Comparison of ENCODE assay signal across 21 cellular contexts in genomic region chr1:1243807-1244191, GRCh38. TPM values are rescaled to one million over a fixed set of nuclear protein-coding genes. Genes with fewer than 3 reads are reported as not detected.
DNase-seq lines count a peak whose midpoint lies in the region; ATAC-seq and TF ChIP-seq lines count a peak whose summit lies in the region.
"Had no signal": no experiment of that assay in that cellular context is flagged by ENCODE, and none has a peak within 500 bp of the region (broad histone marks: within the 10 kb centered on the region; RNA-seq: fewer than 3 reads in every experiment).

No MANE protein-coding gene starts in this region.

- H3K4me2 ChIP-seq in hepatocyte, result peak overlapping the region; percentile 65

- intact Hi-C loops in heart left ventricle (cut with DNase I) (loop anchor here in 1 of 10 donors (2.0 kb wide), 1 partner anchor 119 kb away; no protein-coding TSS in a partner anchor), Right ventricle myocardium superior (cut with DNase I) (no loop called here)

- H3K4me1 ChIP-seq in heart left ventricle, result peaks cover 0 to 27% (median 0%) of the 10 kb centered on the region in 12 donors
- H3K4me1 ChIP-seq in hepatocyte (ENCODE audit: insufficient read depth), result peaks cover 3% of the 10 kb centered on the region
- H3K4me1 ChIP-seq: lower lobe of right lung had no signal

- TF ChIP-seq CTCF in heart left ventricle (IDR thresholded peaks at IDR 0.05) (no peak), hepatocyte (IDR thresholded peaks at IDR 0.05; ENCODE audit: poor library complexity) (no peak), retinal pigment epithelial cell (conservative IDR thresholded peaks at IDR 0.05; ENCODE audit: low read depth, low read length) (no peak)

- WGBS in heart left ventricle, 4 donors, result 44 to 66% (median 53%) methylated on average over 6 to 23 of the region's 23 CpGs
- WGBS in hepatocyte (ENCODE audit: low lambda C conversion rate, missing lambda C conversion rate), result 63% methylated on average over 23 of the region's 23 CpGs

- H4K20me1 ChIP-seq in hepatocyte (ENCODE audit: insufficient read depth, poor library complexity, severe bottlenecking), result no peaks in the 10 kb centered on the region

- H3K36me3 ChIP-seq in heart left ventricle (no peaks in the 10 kb centered on the region), hepatocyte (replicated peaks; ENCODE audit: insufficient read depth, low read depth) (no peaks in the 10 kb centered on the region)
- H3K36me3 ChIP-seq: lower lobe of right lung had no signal

- no peaks in the 10 kb centered on the region for H3K79me2 ChIP-seq in hepatocyte

- H3K9me3 ChIP-seq in heart left ventricle, result no peaks in the 10 kb centered on the region
- no peaks in the 10 kb centered on the region for H3K9me3 ChIP-seq in hepatocyte (ENCODE audit: low read depth)
- H3K9me3 ChIP-seq: Caco-2, lower lobe of right lung had no signal

- peaks cover 15 to 64% (median 31%) of the 10 kb centered on the region in 9 donors for H3K27me3 ChIP-seq in heart left ventricle
- H3K27me3 ChIP-seq in hepatocyte, result peaks cover 24% of the 10 kb centered on the region

- TF ChIP-seq POLR2A in heart left ventricle (IDR thresholded peaks at IDR 0.05), result no peak

- no peaks in the 10 kb centered on the region for H3K9me2 ChIP-seq in hepatocyte (replicated peaks; ENCODE audit: insufficient read depth)

- no peak for DNase-seq in heart left ventricle
- DNase-seq in Right ventricle myocardium superior, result no peak
- DNase-seq in hepatocyte (ENCODE audit: low spot score), result no peak
- no peak for DNase-seq in retinal pigment epithelial cell (ENCODE audit: low read depth)
- DNase-seq in OCI-M1 (lab: John Stamatoyannopoulos, UW), result no peak
- DNase-seq: activated B cell treated with CpG ODN at 0.5 μM for 24 hours; activated CD4-positive, alpha-beta T cell treated with anti-CD3 and anti-CD28 coated beads, Interleukin-2, amount 50 U/mL, for 48 hours; activated naive CD4-positive, alpha-beta T cell; activated T-cell treated with anti-CD3 and anti-CD28 coated beads for 4 hours; hippocampal formation; lower lobe of right lung; NCI-H1092 treated with DMSO at 0.1 percent for 48 hours; NCI-H2029; NCI-H226; NCI-H82; occipital lobe; PC-3; stimulated activated CD4-positive, alpha-beta T cell treated with anti-CD3 and anti-CD28 coated beads, Interleukin-15, amount 100 ng/mL, for 24 hours; substantia nigra had no signal

- H2AFZ ChIP-seq in hepatocyte, result no peak overlapping the region

- H3K4me3 ChIP-seq in heart left ventricle (peak overlapping the region in 11 of 12 donors; percentile 6 to 55 (median 38)), hepatocyte (no peak overlapping the region), retinal pigment epithelial cell (ENCODE audit: low read length) (peak overlapping the region; percentile 3)
- H3K4me3 ChIP-seq: lower lobe of right lung had no signal

- peak overlapping the region in 5 of 12 donors; percentile 13 to 57 (median 19) for H3K27ac ChIP-seq in heart left ventricle
- H3K27ac ChIP-seq in hepatocyte, result no peak overlapping the region
- H3K27ac ChIP-seq: lower lobe of right lung had no signal

- peak in 1 of 4 donors; percentile 37 for ATAC-seq in heart left ventricle
- ATAC-seq in Right ventricle myocardium superior (ENCODE audit: poor library complexity), result no peak
- ATAC-seq in HG02610 (IDR thresholded peaks at IDR 0.05; ENCODE audit: unreplicated experiment), result no peak
- ATAC-seq: lower lobe of right lung, PC-3 had no signal

RNA-seq across cellular contexts. Expression of gene C1QTNF12, which starts 2.7 kb away (rescaled TPM):
- total RNA-seq in heart left ventricle (1 to 10 TPM in 2 of 9 donors, under 1 TPM in 5, not detected in 2; 0.72 to 3.5 (median 0.85) TPM), Right ventricle myocardium superior (0.51 TPM), hepatocyte (3.8 and 4.1 TPM in 2 replicates)
- polyA plus RNA-seq in heart left ventricle (under 1 TPM; 0.84 to 0.93 TPM), hepatocyte (5.2 and 6.6 TPM in 2 replicates)
- total RNA-seq: occipital lobe had no signal

RNA-seq across cellular contexts. Expression of gene B3GALT6, which starts 11.8 kb away (rescaled TPM):
- total RNA-seq in heart left ventricle (10 to 100 TPM in 7 of 9 donors, 1 to 10 TPM in 2; 8.1 to 21.4 (median 11.2) TPM), Right ventricle myocardium superior (8.6 TPM), hepatocyte (28.8 and 28.9 TPM in 2 replicates)
- polyA plus RNA-seq in heart left ventricle (10 to 100 TPM in 1 of 2 donors, 1 to 10 TPM in 1; 6.7 to 15.7 TPM), hepatocyte (36.3 and 36.9 TPM in 2 replicates)

RNA-seq across cellular contexts. Expression of gene SDF4, which starts 12.0 kb away (rescaled TPM):
- total RNA-seq in heart left ventricle, result 100 to 1,000 TPM; 102 to 167 (median 120) TPM
- 100 to 1,000 TPM; 102 to 212 TPM for polyA plus RNA-seq in heart left ventricle
- total RNA-seq in Right ventricle myocardium superior, result 110 TPM
- total RNA-seq in hepatocyte, result 110 and 156 TPM in 2 replicates
- polyA plus RNA-seq in hepatocyte, result 296 and 311 TPM in 2 replicates

RNA-seq across cellular contexts. Expression of gene TNFRSF4, which starts 29.8 kb away (rescaled TPM):
- total RNA-seq in heart left ventricle (10 to 100 TPM in 1 of 9 donors, 1 to 10 TPM in 8; 1.1 to 23.8 (median 2.7) TPM), Right ventricle myocardium superior (2.1 TPM), hepatocyte (0.28 TPM in 1 of 2 replicates, not detected in the other)
- polyA plus RNA-seq in heart left ventricle (1 to 10 TPM; 3.2 to 4.0 TPM), hepatocyte (0.34 TPM in 1 of 2 replicates, not detected in the other)
- total RNA-seq: Caco-2, occipital lobe had no signal

RNA-seq across cellular contexts. Expression of gene UBE2J2, which starts 29.9 kb away (rescaled TPM):
- total RNA-seq in heart left ventricle, result 10 to 100 TPM; 23.3 to 43.9 (median 33.2) TPM
- 10 to 100 TPM; 38.7 to 53.6 TPM for polyA plus RNA-seq in heart left ventricle
- 34.7 TPM for total RNA-seq in Right ventricle myocardium superior
- total RNA-seq in hepatocyte, result 31.3 and 31.7 TPM in 2 replicates
- 66.7 and 81.0 TPM in 2 replicates for polyA plus RNA-seq in hepatocyte
